Comparison of ENCODE assay signal across 11 cellular contexts in the genomic region with DNA sequence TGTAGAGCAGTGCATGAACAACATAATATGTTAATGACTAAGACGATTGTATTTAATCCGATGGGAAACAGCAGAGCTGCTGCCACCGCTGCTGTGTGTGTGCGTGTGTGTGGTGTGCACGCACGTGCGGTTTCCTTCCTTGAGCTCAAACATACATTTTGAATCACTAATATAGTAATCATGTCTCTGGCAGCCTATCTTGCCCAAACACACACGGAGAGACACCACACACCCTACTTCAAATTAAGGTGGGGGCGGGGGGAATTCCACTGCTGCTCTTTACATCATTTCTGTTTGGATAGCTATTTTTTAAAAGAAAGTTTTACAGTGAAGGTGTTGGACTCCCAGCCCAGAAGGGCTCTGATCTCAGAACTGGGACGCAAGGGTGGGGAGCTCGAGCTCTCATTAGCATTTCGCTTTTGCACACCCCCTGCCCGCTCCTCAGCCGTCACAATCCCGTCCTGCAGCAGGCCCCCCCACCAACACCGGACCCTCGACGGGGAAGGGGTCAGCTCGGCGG. TPM values are rescaled to one million over a fixed set of nuclear protein-coding genes. Genes with fewer than 3 reads are reported as not detected.
A peak's percentile ranks its signal among the peaks of the same experiment; 100 is the strongest.
DNase-seq lines count a peak whose midpoint lies in the region; ATAC-seq, FAIRE-seq and TF ChIP-seq lines count a peak whose summit lies in the region.
"Had no signal": no experiment of that assay in that cellular context is flagged by ENCODE, and none has a peak within 500 bp of the region (broad histone marks: within the 10 kb centered on the region; RNA-seq: fewer than 3 reads in every experiment).

No MANE protein-coding gene starts in this region.

- no TSS peak for BruUV-seq in HepG2 (replicated peaks; lab: Mats Ljungman, UMichigan)

- DNase-seq in MV-4-11 (lab: John Stamatoyannopoulos, UW) (peak; percentile 5), activated T-cell treated with anti-CD3 and anti-CD28 coated beads for 1 hour (ENCODE audit: low read depth) (peak; percentile 23), esophagus muscularis mucosa (ENCODE audit: extremely low spot score) (no peak), HPDE6-E6E7 (ENCODE audit: extremely low spot score) (no peak), HepG2 (ENCODE audit: low spot score) (no peak), DMS 273 (lab: John Stamatoyannopoulos, UW; ENCODE audit: unreplicated experiment) (no peak), NAMALWA (ENCODE audit: low spot score) (no peak)
- DNase-seq in stimulated activated CD8-positive, alpha-beta memory T cell treated with anti-CD3 and anti-CD28 coated beads, Interleukin-12 subunit alpha, Interleukin-12 subunit beta, amount 100 ng/mL, for 4 hours (ENCODE audit: low read depth), result peak; percentile 31

- no peaks in the 10 kb centered on the region for H3K9me3 ChIP-seq in esophagus muscularis mucosa
- H3K9me3 ChIP-seq in HepG2 (ENCODE audit: low read length), result no peaks in the 10 kb centered on the region

- H3K4me1 ChIP-seq in esophagus muscularis mucosa, result peaks cover 8 to 33% (median 22%) of the 10 kb centered on the region in 4 donors
- H3K4me1 ChIP-seq in HepG2 (ENCODE audit: insufficient read depth, low read length), result peaks cover 40% of the 10 kb centered on the region

- H3K27me3 ChIP-seq in esophagus muscularis mucosa, result peaks cover 0 to 61% (median 15%) of the 10 kb centered on the region in 4 donors
- H3K27me3 ChIP-seq in HepG2 (ENCODE audit: control insufficient read depth in 1 of 2, insufficient read depth in 2 of 2, low read length in 2 of 2), result peaks cover 2 to 28% of the 10 kb centered on the region in 2 experiments; a peak in 3 of 5 replicates

- no peak overlapping the region for H2AFZ ChIP-seq in HepG2 (ENCODE audit: low read length)

- POLR2A ChIA-PET in HepG2 (lab: Yijun Ruan, JAX), result no interaction called here

- CTCF ChIA-PET in HepG2 (lab: Yijun Ruan, JAX; ENCODE audit: low intra/inter-chr PET ratio, low total read pairs), result no interaction called here

- no peak for FAIRE-seq in HepG2 (lab: Jason Lieb, UNC)
- FAIRE-seq: RCC 7860 had no signal

- no peak overlapping the region for H3K4me2 ChIP-seq in HepG2 (ENCODE audit: low read depth, low read length)

- TF ChIP-seq POLR2A in esophagus muscularis mucosa (IDR thresholded peaks at IDR 0.05; ENCODE audit: low read depth) (no peak), HepG2 (IDR thresholded peaks at IDR 0.05; ENCODE audit: insufficient read depth in 1 of 2, low read depth in 2 of 2, low read length in 2 of 2) (no peak)

- no peak overlapping the region for H3K9ac ChIP-seq in HepG2 (ENCODE audit: insufficient read depth, low read depth, low read length)

- in situ Hi-C loops in HepG2 (cut with HindIII; ENCODE audit: extremely low pct_ligation_motif_present, low pct_unique_long_range_greater_than_20kb), result no loop called here

- TF ChIP-seq EP300 in esophagus muscularis mucosa (IDR thresholded peaks at IDR 0.05), result no peak
- TF ChIP-seq EP300 in HepG2 (IDR thresholded peaks at IDR 0.05; ENCODE audit: low read depth in 2 of 2, low read length in 2 of 2), result no peak
- no peak for TF ChIP-seq EP300 in HepG2 (CRISPR knock-in tag; IDR thresholded peaks at IDR 0.05; ENCODE audit: borderline replicate concordance)

- WGBS in esophagus muscularis mucosa, result 68% methylated on average over 12 of the region's 20 CpGs
- WGBS in HepG2 (ENCODE audit: low lambda C conversion rate), result 62% methylated on average over 20 of the region's 20 CpGs

- H3K27ac ChIP-seq in esophagus muscularis mucosa (replicated peaks in 1 of 4), result no peak overlapping the region
- H3K27ac ChIP-seq in HepG2 (ENCODE audit: extremely low read length, insufficient read depth, low read length), result no peak overlapping the region
- H3K27ac ChIP-seq: HL-60 had no signal

- no peaks in the 10 kb centered on the region for H3K36me3 ChIP-seq in esophagus muscularis mucosa
- H3K36me3 ChIP-seq in HepG2 (replicated peaks in 1 of 2; ENCODE audit: control insufficient read depth in 1 of 2, insufficient read depth in 2 of 2, low read length in 2 of 2), result no peaks in the 10 kb centered on the region

- no peaks in the 10 kb centered on the region for H4K20me1 ChIP-seq in HepG2 (ENCODE audit: insufficient read depth, low read length)

- TF ChIP-seq RAD21 in HepG2 (CRISPR knock-in tag; IDR thresholded peaks at IDR 0.05), result no peak

- no peaks in the 10 kb centered on the region for H3K79me2 ChIP-seq in HepG2 (ENCODE audit: insufficient read depth, low read length)

- TF ChIP-seq CTCF in esophagus muscularis mucosa (IDR thresholded peaks at IDR 0.05), result no peak
- no peak for TF ChIP-seq CTCF in HepG2 (CRISPR knock-in tag; IDR thresholded peaks at IDR 0.05)

- no peak for ATAC-seq in HepG2

- intact Hi-C loops in esophagus muscularis mucosa (cut with DNase I), result no loop called here
- intact Hi-C loops in HepG2 (cut with micrococcal nuclease; ENCODE audit: unreplicated experiment), result no loop called here

- H3K4me3 ChIP-seq in esophagus muscularis mucosa (peak overlapping the region in 3 of 4 donors; percentile 36 to 44 (median 37)), HepG2 (replicated peaks in 1 of 3; ENCODE audit: insufficient read depth in 1 of 3, low read depth in 2 of 3, low read length in 3 of 3) (no peak overlapping the region)

TF ChIP-seq in HepG2, 621 proteins besides CTCF, POLR2A, EP300 and RAD21 (continues in another document):
- no peak for TF ChIP-seq ZNF30 (CRISPR knock-in tag; IDR thresholded peaks at IDR 0.05)
- TF ChIP-seq SOX13 (IDR thresholded peaks at IDR 0.05), result no peak
- no peak for TF ChIP-seq SOX13 (CRISPR knock-in tag; conservative IDR thresholded peaks at IDR 0.05 in 1 of 2, IDR thresholded peaks at IDR 0.05 in 1 of 2)

RNA-seq across cellular contexts. Expression of a gene that starts 0.6 kb away (rescaled TPM):
- total RNA-seq in esophagus muscularis mucosa (under 1 TPM; 0.19 to 0.66 (median 0.41) TPM), HepG2 (2016; rRNA removed; fragmentation: Illumina TruSeq; extraction: Trizol) (not detected in 2 replicates)
- not detected in 2 replicates for total RNA-seq in HepG2 (2016; cell fraction: cytosol; rRNA removed; fragmentation: Illumina TruSeq; extraction: Trizol; ENCODE audit: low read depth)
- total RNA-seq in HepG2 (2016; cell fraction: insoluble cytoplasmic fraction; rRNA removed; fragmentation: Illumina TruSeq; extraction: Trizol), result not detected in 2 replicates
- total RNA-seq in HepG2 (2016; cell fraction: membrane; rRNA removed; fragmentation: Illumina TruSeq; extraction: Trizol), result not detected in 2 replicates
- total RNA-seq in HepG2 (2016; cell fraction: nucleus; rRNA removed; fragmentation: Illumina TruSeq; extraction: Trizol), result not detected in 2 replicates
- not detected in 2 replicates for polyA plus RNA-seq in HepG2 (2011; rRNA removed)
- polyA plus RNA-seq in HepG2 (2011; cell fraction: cytosol; rRNA removed), result under 0.01 and 0.03 TPM in 2 replicates
- not detected in 2 replicates for polyA plus RNA-seq in HepG2 (2011; cell fraction: nucleus; rRNA removed)
- polyA plus RNA-seq in HepG2 (2012), result not detected in 2 replicates
- not detected in 2 replicates for polyA plus RNA-seq in HepG2 (2016; cell fraction: cytosol; fragmentation: Illumina TruSeq; extraction: Trizol; ENCODE audit: low read depth)
- polyA plus RNA-seq in HepG2 (2016; cell fraction: insoluble cytoplasmic fraction; fragmentation: Illumina TruSeq; extraction: Trizol; ENCODE audit: low read depth), result not detected in 2 replicates
- polyA plus RNA-seq in HepG2 (2016; cell fraction: membrane; fragmentation: Illumina TruSeq; extraction: Trizol; ENCODE audit: low read depth), result not detected in 2 replicates
- not detected in 2 replicates for polyA plus RNA-seq in HepG2 (2016; cell fraction: nucleus; fragmentation: Illumina TruSeq; extraction: Trizol; ENCODE audit: insufficient read depth, low read depth)
- 7.3 TPM in 1 of 2 replicates, not detected in the other for polyA minus RNA-seq in HepG2 (2011; rRNA and poly(A)+ RNA removed; ENCODE audit: low replicate concordance)
- polyA minus RNA-seq in HepG2 (2011; cell fraction: cytosol; rRNA and poly(A)+ RNA removed), result not detected in 2 replicates
- not detected in 2 replicates for polyA minus RNA-seq in HepG2 (2011; cell fraction: nucleus; rRNA and poly(A)+ RNA removed)

RNA-seq across cellular contexts. Expression of a gene that starts 33.9 kb away (rescaled TPM):
- total RNA-seq in esophagus muscularis mucosa, result not detected
- not detected in 2 replicates for total RNA-seq in HepG2 (2016; rRNA removed; fragmentation: Illumina TruSeq; extraction: Trizol)
- not detected in 2 replicates for total RNA-seq in HepG2 (2016; cell fraction: cytosol; rRNA removed; fragmentation: Illumina TruSeq; extraction: Trizol; ENCODE audit: low read depth)
- not detected in 2 replicates for total RNA-seq in HepG2 (2016; cell fraction: insoluble cytoplasmic fraction; rRNA removed; fragmentation: Illumina TruSeq; extraction: Trizol)
- not detected in 2 replicates for total RNA-seq in HepG2 (2016; cell fraction: membrane; rRNA removed; fragmentation: Illumina TruSeq; extraction: Trizol)
- total RNA-seq in HepG2 (2016; cell fraction: nucleus; rRNA removed; fragmentation: Illumina TruSeq; extraction: Trizol), result not detected in 2 replicates
- not detected in 2 replicates for polyA plus RNA-seq in HepG2 (2011; rRNA removed)
- not detected in 2 replicates for polyA plus RNA-seq in HepG2 (2011; cell fraction: cytosol; rRNA removed)
- polyA plus RNA-seq in HepG2 (2011; cell fraction: nucleus; rRNA removed), result not detected in 2 replicates
- not detected in 2 replicates for polyA plus RNA-seq in HepG2 (2012)
- polyA plus RNA-seq in HepG2 (2016; cell fraction: cytosol; fragmentation: Illumina TruSeq; extraction: Trizol; ENCODE audit: low read depth), result not detected in 2 replicates
- polyA plus RNA-seq in HepG2 (2016; cell fraction: insoluble cytoplasmic fraction; fragmentation: Illumina TruSeq; extraction: Trizol; ENCODE audit: low read depth), result not detected in 2 replicates
- polyA plus RNA-seq in HepG2 (2016; cell fraction: membrane; fragmentation: Illumina TruSeq; extraction: Trizol; ENCODE audit: low read depth), result not detected in 2 replicates
- polyA plus RNA-seq in HepG2 (2016; cell fraction: nucleus; fragmentation: Illumina TruSeq; extraction: Trizol; ENCODE audit: insufficient read depth, low read depth), result not detected in 2 replicates
- polyA minus RNA-seq in HepG2 (2011; rRNA and poly(A)+ RNA removed; ENCODE audit: low replicate concordance), result not detected in 2 replicates
- not detected in 2 replicates for polyA minus RNA-seq in HepG2 (2011; cell fraction: cytosol; rRNA and poly(A)+ RNA removed)
- polyA minus RNA-seq in HepG2 (2011; cell fraction: nucleus; rRNA and poly(A)+ RNA removed), result not detected in 2 replicates
- total RNA-seq: neural crest cell had no signal

Comparison
In these comparisons a context has a peak if more than half of its experiments do, and no peak if none do; other contexts are left out.
1. DNase-seq: peak in MV-4-11 (single experiment), activated T-cell treated with anti-CD3 and anti-CD28 coated beads for 1 hour (single experiment) and stimulated activated CD8-positive, alpha-beta memory T cell treated with anti-CD3 and anti-CD28 coated beads, Interleukin-12 subunit alpha, Interleukin-12 subunit beta, amount 100 ng/mL, for 4 hours (single experiment); none in esophagus muscularis mucosa (single experiment), HPDE6-E6E7 (single experiment), HepG2 (single experiment), DMS 273 (single experiment) and NAMALWA (single experiment).
2. H3K4me3 ChIP-seq: peak in esophagus muscularis mucosa (3 of 4); none in HepG2 (0 of 3).